In the genomic region with DNA sequence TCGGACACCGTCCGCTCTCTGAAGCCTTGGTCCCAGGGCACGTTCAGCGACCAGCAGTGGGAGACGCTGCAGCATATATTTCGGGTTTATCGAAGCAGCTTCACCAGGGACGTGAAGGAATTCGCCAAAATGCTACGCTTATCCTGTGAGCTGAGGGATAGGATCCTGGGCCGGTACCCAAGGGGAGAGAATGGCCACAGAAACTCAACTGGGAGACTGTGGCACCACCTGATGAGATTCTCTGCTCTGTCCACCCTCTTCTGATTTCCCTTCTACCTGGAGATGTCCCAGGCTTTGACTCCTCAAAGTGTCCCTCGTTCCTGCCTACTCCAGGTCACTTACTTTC, we compare ENCODE assay signal across 9 cellular contexts. TPM values are rescaled to one million over a fixed set of nuclear protein-coding genes. Genes with fewer than 3 reads are reported as not detected.
A peak's percentile ranks its signal among the peaks of the same experiment; 100 is the strongest.
DNase-seq lines count a peak whose midpoint lies in the region; ATAC-seq and TF ChIP-seq lines count a peak whose summit lies in the region.
"Had no signal": no experiment of that assay in that cellular context is flagged by ENCODE, and none has a peak within 500 bp of the region (broad histone marks: within the 10 kb centered on the region; RNA-seq: fewer than 3 reads in every experiment).

No MANE protein-coding gene starts in this region.

- DNase-seq in T-helper 17 cell = no peak
- no peak for DNase-seq in glutamatergic neuron
- DNase-seq in left lobe of liver (ENCODE audit: low spot score) = no peak
- no peak for DNase-seq in HCEC 1CT
- DNase-seq in superior temporal gyrus (ENCODE audit: extremely low spot score) = no peak
- DNase-seq: NCI-H2081 had no signal

- H3K4me3 ChIP-seq in rectal smooth muscle tissue (ENCODE audit: low read length) = peak overlapping the region; percentile 80

- no peaks in the 10 kb centered on the region for H3K9me3 ChIP-seq in ES-I3 (ENCODE audit: control insufficient read depth, insufficient read depth, low read length)
- no peaks in the 10 kb centered on the region for H3K9me3 ChIP-seq in T-helper 17 cell (ENCODE audit: control insufficient read depth, low read length, poor library complexity, severe bottlenecking)

- H3K4me3 Mint-ChIP-seq in T-helper 17 cell (peak overlapping the region; percentile 89), glutamatergic neuron (ENCODE audit: unreplicated experiment) (peak overlapping the region; percentile 97)

- H3K4me1 Mint-ChIP-seq in T-helper 17 cell (peaks cover 25% of the 10 kb centered on the region), glutamatergic neuron (ENCODE audit: low read depth, unreplicated experiment) (peaks cover 6% of the 10 kb centered on the region)

- H3K27ac Mint-ChIP-seq in T-helper 17 cell (no peak overlapping the region), glutamatergic neuron (ENCODE audit: unreplicated experiment) (no peak overlapping the region)

- no peak for ATAC-seq in T-helper 17 cell
- ATAC-seq in HG03108 (IDR thresholded peaks at IDR 0.05; ENCODE audit: unreplicated experiment) = no peak
- no peak for ATAC-seq in left lobe of liver

- H3K9me3 Mint-ChIP-seq in glutamatergic neuron (ENCODE audit: unreplicated experiment) = peaks cover 10% of the 10 kb centered on the region

- H3K9ac ChIP-seq in ES-I3 (ENCODE audit: low read depth, low read length) (peak overlapping the region; percentile 79; the same call in 1 of the 2 replicates), rectal smooth muscle tissue (ENCODE audit: low read length) (no peak overlapping the region)

- H3K27me3 Mint-ChIP-seq in T-helper 17 cell (peaks cover 73% of the 10 kb centered on the region), glutamatergic neuron (ENCODE audit: unreplicated experiment) (peaks cover 12% of the 10 kb centered on the region)

- H3K4me1 ChIP-seq in ES-I3 (ENCODE audit: insufficient read depth, low read length) = peaks cover 11% of the 10 kb centered on the region; the same call in 1 of the 2 replicates
- H3K4me1 ChIP-seq in rectal smooth muscle tissue (ENCODE audit: control insufficient read depth, insufficient read depth, low read length) = no peaks in the 10 kb centered on the region

- H3K36me3 ChIP-seq in ES-I3 (ENCODE audit: insufficient read depth, low read length) = no peaks in the 10 kb centered on the region
- no peaks in the 10 kb centered on the region for H3K36me3 ChIP-seq in rectal smooth muscle tissue (ENCODE audit: control insufficient read depth, insufficient read depth, low read length)

- H3K27me3 ChIP-seq in rectal smooth muscle tissue (ENCODE audit: control insufficient read depth, insufficient read depth, low read length) = peaks cover 2% of the 10 kb centered on the region

- H3K36me3 Mint-ChIP-seq in T-helper 17 cell (ENCODE audit: low read depth) = peaks cover 8% of the 10 kb centered on the region
- H3K36me3 Mint-ChIP-seq in glutamatergic neuron (ENCODE audit: unreplicated experiment) = peaks cover 5% of the 10 kb centered on the region

- H3K27ac ChIP-seq in rectal smooth muscle tissue (ENCODE audit: low read depth, low read length) = no peak overlapping the region

- TF ChIP-seq CTCF in glutamatergic neuron (IDR thresholded peaks at IDR 0.05; ENCODE audit: partially characterized antibody, unreplicated experiment) = no peak

RNA-seq across cellular contexts. Expression of a gene that starts 0.9 kb away (rescaled TPM):
- total RNA-seq in T-helper 17 cell = under 1 TPM; 0.94 to 0.99 TPM
- 0.25 TPM for total RNA-seq in glutamatergic neuron (ENCODE audit: unreplicated experiment)
- total RNA-seq in left lobe of liver = 9.5 TPM
